In genomic region chr2:104853401-104853925, GRCh38 we compare ENCODE assay signal across 9 cellular contexts. TPM values are rescaled to one million over a fixed set of nuclear protein-coding genes. Genes with fewer than 3 reads are reported as not detected.
DNase-seq lines count a peak whose midpoint lies in the region; ATAC-seq and TF ChIP-seq lines count a peak whose summit lies in the region.
"Had no signal": no experiment of that assay in that cellular context is flagged by ENCODE, and none has a peak within 500 bp of the region (broad histone marks: within the 10 kb centered on the region; RNA-seq: fewer than 3 reads in every experiment).

No MANE protein-coding gene starts in this region.

- 0% methylated on average over 6 to 29 of the region's 37 CpGs for WGBS in endodermal cell (ENCODE audit: insufficient coverage in 1 of 2, insufficient read length in 1 of 2), 2 experiments
- WGBS in psoas muscle, 3 donors = 2 to 3% (median 2%) methylated on average over 32 to 37 of the region's 37 CpGs

- H3K27me3 ChIP-seq in CD8-positive, alpha-beta memory T cell (ENCODE audit: insufficient read depth, low read length, poor library complexity, severe bottlenecking) = peaks cover 50% of the 10 kb centered on the region
- peaks cover 88% of the 10 kb centered on the region for H3K27me3 ChIP-seq in endodermal cell (ENCODE audit: control insufficient read depth, insufficient read depth, low read length, poor library complexity, severe bottlenecking)
- peaks cover 10 to 88% (median 51%) of the 10 kb centered on the region in 3 donors for H3K27me3 ChIP-seq in psoas muscle (ENCODE audit: insufficient read depth in 3 of 3, low read length in 2 of 3)

- no peaks in the 10 kb centered on the region for H3K36me3 ChIP-seq in CD8-positive, alpha-beta memory T cell (ENCODE audit: insufficient read depth, low read length)
- H3K36me3 ChIP-seq in endodermal cell (ENCODE audit: control insufficient read depth, insufficient read depth, low read length) (no peaks in the 10 kb centered on the region), psoas muscle (ENCODE audit: insufficient read depth in 1 of 2, low read depth in 1 of 2) (no peaks in the 10 kb centered on the region)

- POLR2A ChIA-PET in CD8-positive, alpha-beta memory T cell (lab: Charles Lee) = no interaction called here

- peak overlapping the region; percentile 37 for H3K4me3 ChIP-seq in CD8-positive, alpha-beta memory T cell (ENCODE audit: low read length)
- H3K4me3 ChIP-seq in NB4 (ENCODE audit: low read depth, low read length) (no peak overlapping the region), endodermal cell (ENCODE audit: low read length) (peak overlapping the region; percentile 74), psoas muscle (peak overlapping the region; percentile 56)

- H3K27ac Mint-ChIP-seq in CD8-positive, alpha-beta memory T cell = peak overlapping the region in 1 of 8 donors; percentile 24
- no peak overlapping the region for H3K27ac Mint-ChIP-seq in endodermal cell

- H3K36me3 Mint-ChIP-seq in CD8-positive, alpha-beta memory T cell = peaks cover 0 to 5% (median 0%) of the 10 kb centered on the region in 3 donors
- H3K36me3 Mint-ChIP-seq in endodermal cell (ENCODE audit: low read depth) = no peaks in the 10 kb centered on the region

- H3K27me3 Mint-ChIP-seq in CD8-positive, alpha-beta memory T cell = peaks cover 69 to 76% of the 10 kb centered on the region in 2 donors
- H3K27me3 Mint-ChIP-seq in endodermal cell (ENCODE audit: insufficient read depth) = peaks cover 84% of the 10 kb centered on the region

- ATAC-seq in psoas muscle = peak in 1 of 4 donors; percentile 18

- peaks cover 43 to 52% (median 43%) of the 10 kb centered on the region in 3 donors for H3K4me1 Mint-ChIP-seq in CD8-positive, alpha-beta memory T cell
- H3K4me1 Mint-ChIP-seq in endodermal cell = peaks cover 17% of the 10 kb centered on the region

- TF ChIP-seq CTCF in NB4 (IDR thresholded peaks at IDR 0.05; ENCODE audit: low read depth, low read length) (no peak), endodermal cell (conservative IDR thresholded peaks at IDR 0.05) (no peak), psoas muscle (IDR thresholded peaks at IDR 0.05) (no peak)

- peaks cover 3 to 20% (median 15%) of the 10 kb centered on the region in 5 donors for H3K9me3 Mint-ChIP-seq in CD8-positive, alpha-beta memory T cell
- no peaks in the 10 kb centered on the region for H3K9me3 Mint-ChIP-seq in endodermal cell

- peak overlapping the region; percentile 74 to 93 (median 84) for H3K4me3 Mint-ChIP-seq in CD8-positive, alpha-beta memory T cell
- H3K4me3 Mint-ChIP-seq in endodermal cell = peak overlapping the region; percentile 68

- no peak for DNase-seq in CD8-positive, alpha-beta memory T cell
- DNase-seq in NB4 (ENCODE audit: low read depth) (peak; percentile 30), endodermal cell (no peak), psoas muscle (no peak), NCI-H2196 treated with DMSO at 0.1 percent for 48 hours (lab: John Stamatoyannopoulos, UW; ENCODE audit: unreplicated experiment) (no peak), T-helper 9 cell (no peak), dermis blood vessel endothelial cell (no peak), retina (no peak)

- H3K4me1 ChIP-seq in CD8-positive, alpha-beta memory T cell (ENCODE audit: insufficient read depth, low read length) = peaks cover 17% of the 10 kb centered on the region
- H3K4me1 ChIP-seq in endodermal cell (ENCODE audit: control insufficient read depth, insufficient read depth, low read length) (no peaks in the 10 kb centered on the region), psoas muscle (peaks cover 14% of the 10 kb centered on the region)

- CTCF ChIA-PET in CD8-positive, alpha-beta memory T cell (lab: Charles Lee) = no interaction called here

- intact Hi-C loops in psoas muscle (cut with DNase I) = no loop called here

- H3K27ac ChIP-seq in CD8-positive, alpha-beta memory T cell (ENCODE audit: low read depth, low read length) = no peak overlapping the region
- H3K27ac ChIP-seq in endodermal cell (ENCODE audit: low read depth, low read length) (peak overlapping the region; percentile 98), psoas muscle (no peak overlapping the region)

- H3K9ac ChIP-seq in endodermal cell (ENCODE audit: extremely low read depth, low read length, poor library complexity, severe bottlenecking) = no peak overlapping the region

- TF ChIP-seq POLR2A in NB4 (IDR thresholded peaks at IDR 0.05; ENCODE audit: extremely low read depth, insufficient read length) = no peak

- no peaks in the 10 kb centered on the region for H3K9me3 ChIP-seq in CD8-positive, alpha-beta memory T cell (ENCODE audit: low read length)
- H3K9me3 ChIP-seq in endodermal cell (ENCODE audit: control insufficient read depth, low read length) = no peaks in the 10 kb centered on the region
- H3K9me3 ChIP-seq in psoas muscle = no peaks in the 10 kb centered on the region

RNA-seq across cellular contexts. Expression of gene POU3F3, which starts 0.5 kb away (rescaled TPM):
- total RNA-seq in CD8-positive, alpha-beta memory T cell = not detected
- not detected for polyA plus RNA-seq in CD8-positive, alpha-beta memory T cell
- not detected for total RNA-seq in endodermal cell
- polyA plus RNA-seq in endodermal cell (2013, experiment 1 of 2) = 39.3 TPM
- polyA plus RNA-seq in endodermal cell (2013, experiment 2 of 2) = 35.9 TPM
- total RNA-seq in psoas muscle = not detected
- under 1 TPM in 1 of 3 donors, not detected in 2; 0.01 TPM for polyA plus RNA-seq in psoas muscle
- total RNA-seq in dermis blood vessel endothelial cell = 0.23 and 0.34 TPM in 2 replicates
- total RNA-seq: endothelial cell of umbilical vein had no signal
- polyA plus RNA-seq: endothelial cell of umbilical vein had no signal
